Comparison of ENCODE assay signal across 4 cellular contexts in the genomic region with DNA sequence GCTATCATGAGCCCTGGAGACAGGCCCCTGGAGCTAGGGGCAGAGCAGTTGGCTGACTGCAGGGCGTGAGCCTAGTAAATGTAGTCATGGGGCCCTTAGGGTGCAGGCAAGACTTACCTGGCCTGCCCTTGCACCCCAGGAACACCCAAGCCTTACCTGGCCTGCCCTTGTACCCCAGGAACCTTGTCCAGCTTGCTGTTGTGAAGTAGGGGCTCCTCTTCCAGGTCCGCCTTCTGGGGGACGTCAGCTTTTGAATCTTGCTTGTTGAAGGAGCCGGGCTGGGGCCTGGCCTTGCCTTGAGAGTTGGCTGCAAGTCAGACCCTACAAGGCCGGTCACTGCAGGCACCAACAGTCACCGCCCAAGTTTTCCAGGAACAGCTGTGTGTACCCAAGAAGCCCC. TPM values are rescaled to one million over a fixed set of nuclear protein-coding genes. Genes with fewer than 3 reads are reported as not detected.
"Had no signal": no experiment of that assay in that cellular context is flagged by ENCODE, and none has a peak within 500 bp of the region (broad histone marks: within the 10 kb centered on the region; RNA-seq: fewer than 3 reads in every experiment).

No MANE protein-coding gene starts in this region.

RNA-seq across cellular contexts. Expression of a gene that starts 12.0 kb away (rescaled TPM):
- total RNA-seq: GM23248, IMR-90 had no signal
- polyA plus RNA-seq: GM23248, IMR-90 had no signal

RNA-seq across cellular contexts. Expression of a gene that starts 57.2 kb away (rescaled TPM):
- total RNA-seq: GM23248, H7, HT-29, IMR-90 had no signal
- polyA plus RNA-seq: GM23248, IMR-90 had no signal
